In the genomic region with DNA sequence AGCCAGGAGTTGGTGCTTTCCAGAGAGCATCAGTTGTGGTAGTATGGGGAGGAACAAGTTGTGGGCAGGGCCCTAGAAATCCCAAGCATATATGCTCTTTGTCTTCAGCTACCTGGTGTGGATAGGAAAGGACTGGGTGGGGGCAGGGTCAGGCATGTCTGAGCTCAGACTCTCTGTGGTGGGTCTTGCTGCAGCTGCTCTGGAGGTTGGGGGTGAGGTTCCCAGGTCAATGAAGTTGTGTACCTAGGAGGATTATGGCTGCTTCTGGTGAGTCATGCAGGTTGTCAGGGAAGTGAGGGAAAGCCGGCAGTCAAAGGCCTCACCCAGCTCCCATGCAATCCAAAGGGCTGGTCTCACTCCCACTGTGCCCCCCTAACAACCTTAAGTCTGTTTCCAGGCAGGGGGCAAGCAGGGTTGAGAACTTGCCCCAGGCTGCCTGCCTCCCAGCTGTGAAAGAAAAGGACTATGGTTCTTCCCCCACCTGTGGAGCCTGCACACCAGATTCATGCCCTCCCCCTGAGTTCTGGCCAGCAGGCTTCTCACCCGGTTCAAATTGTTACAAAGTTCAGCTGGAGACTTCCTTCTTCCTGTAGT, we compare ENCODE assay signal across 18 cellular contexts. TPM values are rescaled to one million over a fixed set of nuclear protein-coding genes. Genes with fewer than 3 reads are reported as not detected.
"Had no signal": no experiment of that assay in that cellular context is flagged by ENCODE, and none has a peak within 500 bp of the region (broad histone marks: within the 10 kb centered on the region; RNA-seq: fewer than 3 reads in every experiment).

No MANE protein-coding gene starts in this region.

- DNase-seq: activated naive CD4-positive, alpha-beta T cell; activated naive CD8-positive, alpha-beta T cell treated with anti-CD3 and anti-CD28 coated beads, Interleukin-2, amount 10 ng/mL, durations not matched to agents 7 days and 5 days; effector memory CD4-positive, alpha-beta T cell; erythroblast; kidney glomerular epithelial cell; ovary; spleen; trophoblast cell had no signal

- H3K9me3 Mint-ChIP-seq: activated naive CD8-positive, alpha-beta T cell treated with anti-CD3 and anti-CD28 coated beads, Interleukin-2, amount 10 ng/mL, durations not matched to agents 7 days and 5 days had no signal

- H3K36me3 Mint-ChIP-seq: activated naive CD8-positive, alpha-beta T cell treated with anti-CD3 and anti-CD28 coated beads, Interleukin-2, amount 10 ng/mL, durations not matched to agents 7 days and 5 days; brain had no signal

- H3K4me1 Mint-ChIP-seq: activated naive CD8-positive, alpha-beta T cell treated with anti-CD3 and anti-CD28 coated beads, Interleukin-2, amount 10 ng/mL, durations not matched to agents 7 days and 5 days; brain had no signal

- ATAC-seq: sciatic nerve had no signal

- H3K27me3 Mint-ChIP-seq: dendritic cell treated with granulocyte-macrophage colony-stimulating factor and Interleukin-4, amounts not matched to agents 40 ng/mL and 50 ng/mL, for 4 days had no signal

- H3K27ac Mint-ChIP-seq: activated naive CD8-positive, alpha-beta T cell treated with anti-CD3 and anti-CD28 coated beads, Interleukin-2, amount 10 ng/mL, durations not matched to agents 7 days and 5 days; brain; dendritic cell treated with granulocyte-macrophage colony-stimulating factor and Interleukin-4, amounts not matched to agents 40 ng/mL and 50 ng/mL, for 4 days; stimulated activated naive CD8-positive, alpha-beta T cell treated with anti-CD3 and anti-CD28 coated beads, Interleukin-15, Interleukin-2, amounts not matched to agents 100 ng/mL and 50 ng/mL, for 24 hours had no signal

- H3K27ac ChIP-seq: ovary, spleen, suprapubic skin had no signal

- H3K4me1 ChIP-seq: spleen, suprapubic skin had no signal

- H3K27me3 ChIP-seq: ovary, spleen, suprapubic skin had no signal

- H3K4me3 Mint-ChIP-seq: activated naive CD8-positive, alpha-beta T cell treated with anti-CD3 and anti-CD28 coated beads, Interleukin-2, amount 10 ng/mL, durations not matched to agents 7 days and 5 days; brain; dendritic cell treated with granulocyte-macrophage colony-stimulating factor and Interleukin-4, amounts not matched to agents 40 ng/mL and 50 ng/mL, for 4 days; stimulated activated naive CD8-positive, alpha-beta T cell treated with anti-CD3 and anti-CD28 coated beads, Interleukin-15, Interleukin-2, amounts not matched to agents 100 ng/mL and 50 ng/mL, for 24 hours had no signal

- H3K9me3 ChIP-seq: ovary, suprapubic skin had no signal

- H3K4me3 ChIP-seq: ovary, spleen, suprapubic skin had no signal

- H3K36me3 ChIP-seq: ovary, spleen, suprapubic skin had no signal

RNA-seq across cellular contexts. Expression of gene QRFPR, which starts 30.4 kb away (rescaled TPM):
- total RNA-seq: activated CD8-positive, alpha-beta memory T cell treated with anti-CD3 and anti-CD28 coated beads for 36 hours; activated naive CD8-positive, alpha-beta T cell treated with anti-CD3 and anti-CD28 coated beads, Interleukin-2, amount 10 ng/mL, durations not matched to agents 7 days and 5 days; lower leg skin; myocyte; pulmonary artery endothelial cell; sciatic nerve; spleen; suprapubic skin; T-helper 2 cell treated with Interferon-gamma antibody and Interleukin-4, amounts not matched to agents 100 ng/mL and 5 ng/mL, for 36 hours had no signal
- polyA plus RNA-seq: spleen had no signal
